ENCODE assay signal across 8 cellular contexts in genomic region chr16:79393564-79393963, GRCh38.
"Had no signal": no experiment of that assay in that cellular context is flagged by ENCODE, and none has a peak within 500 bp of the region (broad histone marks: within the 10 kb centered on the region; RNA-seq: fewer than 3 reads in every experiment).

No MANE protein-coding gene starts in this region.

- H2AFZ ChIP-seq: GM23248 had no signal

- DNase-seq: GM23248, GOT3, H9, HCEC 1CT, KG1 had no signal

- H3K27ac Mint-ChIP-seq: H9, IgD-negative memory B cell had no signal

- H3K9ac ChIP-seq: GM23248 had no signal

- H3K36me3 Mint-ChIP-seq: IgD-negative memory B cell had no signal

- H3K4me1 Mint-ChIP-seq: IgD-negative memory B cell had no signal

- FAIRE-seq: H54, HTR-8/SVneo had no signal

- H3K4me3 Mint-ChIP-seq: H9, IgD-negative memory B cell had no signal

- H3K27ac ChIP-seq: GM23248 had no signal

- H3K4me3 ChIP-seq: GM23248 had no signal
